Comparison of ENCODE assay signal across 25 cellular contexts in genomic region chr19:2592824-2593223, GRCh38.
DNase-seq lines count a peak whose midpoint lies in the region; ATAC-seq and TF ChIP-seq lines count a peak whose summit lies in the region.
"Had no signal": no experiment of that assay in that cellular context is flagged by ENCODE, and none has a peak within 500 bp of the region (broad histone marks: within the 10 kb centered on the region; RNA-seq: fewer than 3 reads in every experiment).

No MANE protein-coding gene starts in this region.

- TF ChIP-seq POLR2A in suprapubic skin (IDR thresholded peaks at IDR 0.05): no peak

- WGBS in neuronal stem cell (ENCODE audit: extremely low coverage in 2 of 2, insufficient read length in 2 of 2, insufficient replicate concordance in 1 of 2), 2 donors: no CpG with 5 or more reads among the region's 4 CpGs
- 64% methylated on average over 4 of the region's 4 CpGs for WGBS in suprapubic skin

- TF ChIP-seq EP300 in suprapubic skin (IDR thresholded peaks at IDR 0.05): no peak

- peak overlapping the region; percentile 98 for H3K27ac ChIP-seq in 22Rv1
- no peak overlapping the region for H3K27ac ChIP-seq in GM23338 (ENCODE audit: low read depth)
- H3K27ac ChIP-seq in neuronal stem cell (replicated peaks; ENCODE audit: low read length): no peak overlapping the region
- no peak overlapping the region for H3K27ac ChIP-seq in suprapubic skin

- H3K27ac Mint-ChIP-seq in GM23338 (no peak overlapping the region), chondrocyte (ENCODE audit: unreplicated experiment) (peak overlapping the region; percentile 41)
- H3K27ac Mint-ChIP-seq in stimulated activated memory B cell treated with anti-CD40 and anti-IgM and Interleukin-4, amounts not matched to agents 10 μg/mL and 1 μg/mL and 100 μg/mL, for 72 hours: peak overlapping the region; percentile 90

- H3K4me3 Mint-ChIP-seq in GM23338 (no peak overlapping the region), chondrocyte (ENCODE audit: unreplicated experiment) (no peak overlapping the region)
- no peak overlapping the region for H3K4me3 Mint-ChIP-seq in stimulated activated memory B cell treated with anti-CD40 and anti-IgM and Interleukin-4, amounts not matched to agents 10 μg/mL and 1 μg/mL and 100 μg/mL, for 72 hours
- H3K4me3 Mint-ChIP-seq: CD4-positive, alpha-beta memory T cell had no signal

- DNase-seq in GM23338 (ENCODE audit: low spot score) (no peak), chondrocyte (ENCODE audit: low spot score) (peak; percentile 25), neuronal stem cell (ENCODE audit: low spot score) (no peak), suprapubic skin (ENCODE audit: low spot score in 2 of 2) (no peak)
- DNase-seq: C1 segment of cervical spinal cord; CD4-positive, alpha-beta memory T cell; COR-L47; EL; GDM1; H7; KG1; MM.1S; NCI-H1048; NCI-H1417; NCI-H1694; NCI-H2029 treated with DMSO at 0.1 percent for 48 hours; NCI-H446 treated with DMSO at 0.1 percent for 48 hours; NCI-H526; NCI-H82; NK-92 treated with Interleukin-12 subunit alpha and Interleukin-12 subunit beta, amount 100 ng/mL, for 24 hours; PC-3 had no signal

- no peak overlapping the region for H2BK5ac ChIP-seq in neuronal stem cell (ENCODE audit: low read length)

- H3K18ac ChIP-seq in neuronal stem cell (ENCODE audit: low read length): no peak overlapping the region

- H4K20me1 ChIP-seq in GM23338 (replicated peaks; ENCODE audit: insufficient read depth): no peaks in the 10 kb centered on the region

- no peaks in the 10 kb centered on the region for H3K9me2 ChIP-seq in GM23338 (ENCODE audit: insufficient read depth)

- H3K9me3 ChIP-seq in neuronal stem cell (replicated peaks in 1 of 2; ENCODE audit: control insufficient read depth in 2 of 2, insufficient read depth in 1 of 2, low read depth in 1 of 2, low read length in 2 of 2) (no peaks in the 10 kb centered on the region), suprapubic skin (no peaks in the 10 kb centered on the region)

- H2AFZ ChIP-seq in GM23338 (no peak overlapping the region), neuronal stem cell (ENCODE audit: low read length) (no peak overlapping the region)

- H3K23ac ChIP-seq in neuronal stem cell (ENCODE audit: low read depth, low read length, poor library complexity): no peak overlapping the region

- H3K4ac ChIP-seq in neuronal stem cell (ENCODE audit: low read length): no peak overlapping the region

- H3K4me3 ChIP-seq in GM23338: no peak overlapping the region
- H3K4me3 ChIP-seq in neuronal stem cell (ENCODE audit: low read length in 2 of 2): no peak overlapping the region
- no peak overlapping the region for H3K4me3 ChIP-seq in suprapubic skin

- peaks cover 7% of the 10 kb centered on the region; the same call in 1 of the 2 replicates for H3F3A ChIP-seq in GM23338 (replicated peaks; ENCODE audit: low read depth)

- H2BK15ac ChIP-seq in neuronal stem cell (ENCODE audit: low read length): no peak overlapping the region

- H3K4me2 ChIP-seq in GM23338 (peak overlapping the region; percentile 68), neuronal stem cell (ENCODE audit: insufficient read depth, low read length, poor library complexity, severe bottlenecking) (no peak overlapping the region)

- H3K9me3 Mint-ChIP-seq in GM23338 (no peaks in the 10 kb centered on the region), chondrocyte (ENCODE audit: low read depth) (peaks cover 6% of the 10 kb centered on the region)
- H3K9me3 Mint-ChIP-seq in stimulated activated memory B cell treated with anti-CD40 and anti-IgM and Interleukin-4, amounts not matched to agents 10 μg/mL and 1 μg/mL and 100 μg/mL, for 72 hours: peaks cover 11% of the 10 kb centered on the region
- H3K9me3 Mint-ChIP-seq: CD4-positive, alpha-beta memory T cell had no signal

- no peaks in the 10 kb centered on the region for H3K36me3 Mint-ChIP-seq in GM23338 (ENCODE audit: low read depth)
- H3K36me3 Mint-ChIP-seq in chondrocyte (ENCODE audit: low read depth): no peaks in the 10 kb centered on the region
- H3K36me3 Mint-ChIP-seq in stimulated activated memory B cell treated with anti-CD40 and anti-IgM and Interleukin-4, amounts not matched to agents 10 μg/mL and 1 μg/mL and 100 μg/mL, for 72 hours: peaks cover 19% of the 10 kb centered on the region
- H3K36me3 Mint-ChIP-seq: CD4-positive, alpha-beta memory T cell had no signal

- TF ChIP-seq CTCF in 22Rv1 (IDR thresholded peaks at IDR 0.05) (no peak), GM23338 (conservative IDR thresholded peaks at IDR 0.05; ENCODE audit: low read depth in 2 of 2) (no peak), chondrocyte (IDR thresholded peaks at IDR 0.05) (no peak), suprapubic skin (IDR thresholded peaks at IDR 0.05) (no peak)

- no peak overlapping the region for H4K91ac ChIP-seq in neuronal stem cell (ENCODE audit: low read depth, low read length, poor library complexity)

- peaks cover 17% of the 10 kb centered on the region for H3K4me1 Mint-ChIP-seq in GM23338
- peaks cover 27% of the 10 kb centered on the region for H3K4me1 Mint-ChIP-seq in chondrocyte (ENCODE audit: low read depth)
- H3K4me1 Mint-ChIP-seq in stimulated activated memory B cell treated with anti-CD40 and anti-IgM and Interleukin-4, amounts not matched to agents 10 μg/mL and 1 μg/mL and 100 μg/mL, for 72 hours: peaks cover 66% of the 10 kb centered on the region
- H3K4me1 Mint-ChIP-seq: CD4-positive, alpha-beta memory T cell had no signal

- no peaks in the 10 kb centered on the region for H3K79me1 ChIP-seq in neuronal stem cell (ENCODE audit: low read depth, low read length)

- no peak overlapping the region for H3K9ac ChIP-seq in neuronal stem cell (ENCODE audit: low read depth, low read length, poor library complexity)

- no peak for ATAC-seq in GM23338
- no peak for ATAC-seq in stimulated activated memory B cell treated with anti-CD40 and anti-IgM and Interleukin-4, amounts not matched to agents 10 μg/mL and 1 μg/mL and 100 μg/mL, for 72 hours
- no peak for ATAC-seq in GM21423 (IDR thresholded peaks at IDR 0.05; ENCODE audit: unreplicated experiment)
- ATAC-seq: PC-3, SK-N-SH treated with all-trans-retinoic acid at 6 μM for 48 hours had no signal

- H3K4me1 ChIP-seq in GM23338 (ENCODE audit: insufficient read depth): peaks cover 17% of the 10 kb centered on the region
- H3K4me1 ChIP-seq in neuronal stem cell (ENCODE audit: control insufficient read depth in 2 of 2, insufficient read depth in 1 of 2, low read depth in 1 of 2, low read length in 2 of 2): peaks cover 0 to 3% of the 10 kb centered on the region in 2 donors
- no peaks in the 10 kb centered on the region for H3K4me1 ChIP-seq in suprapubic skin

- H3K14ac ChIP-seq in neuronal stem cell (ENCODE audit: low read length): no peak overlapping the region

- no peak overlapping the region for H2BK120ac ChIP-seq in neuronal stem cell (ENCODE audit: low read depth, low read length)

- H3K79me2 ChIP-seq in GM23338 (replicated peaks; ENCODE audit: insufficient read depth): no peaks in the 10 kb centered on the region

- H3K27me3 Mint-ChIP-seq in GM23338 (ENCODE audit: insufficient read depth, low read depth, poor library complexity) (peaks cover 1% of the 10 kb centered on the region), chondrocyte (ENCODE audit: low read depth) (no peaks in the 10 kb centered on the region)
- H3K27me3 Mint-ChIP-seq in stimulated activated memory B cell treated with anti-CD40 and anti-IgM and Interleukin-4, amounts not matched to agents 10 μg/mL and 1 μg/mL and 100 μg/mL, for 72 hours: no peaks in the 10 kb centered on the region

- H2BK12ac ChIP-seq in neuronal stem cell (ENCODE audit: low read length): no peak overlapping the region

- no peak overlapping the region for H4K8ac ChIP-seq in neuronal stem cell (ENCODE audit: low read depth, low read length)

- no peaks in the 10 kb centered on the region for H3K27me3 ChIP-seq in GM23338 (ENCODE audit: insufficient read depth)
- H3K27me3 ChIP-seq in neuronal stem cell (ENCODE audit: control insufficient read depth in 3 of 3, insufficient read depth in 3 of 3, low read depth in 1 of 3, low read length in 3 of 3): peaks cover 0 to 2% (median 0%) of the 10 kb centered on the region in 3 experiments
- H3K27me3 ChIP-seq in suprapubic skin: no peaks in the 10 kb centered on the region

- H2AK5ac ChIP-seq in neuronal stem cell (ENCODE audit: low read depth, low read length): no peak overlapping the region

- no peaks in the 10 kb centered on the region for H3K36me3 ChIP-seq in GM23338 (ENCODE audit: insufficient read depth)
- H3K36me3 ChIP-seq in neuronal stem cell (replicated peaks in 1 of 2; ENCODE audit: control insufficient read depth in 2 of 2, insufficient read depth in 2 of 2, low read length in 2 of 2): no peaks in the 10 kb centered on the region
- H3K36me3 ChIP-seq in suprapubic skin: no peaks in the 10 kb centered on the region

TF ChIP-seq in GM23338, 12 proteins besides CTCF, POLR2A, EP300 and RAD21 (continues in another document):
- TF ChIP-seq JUNB (IDR thresholded peaks at IDR 0.05; ENCODE audit: unreplicated experiment) (no peak), ZNF114 (CRISPR knock-in tag; IDR thresholded peaks at IDR 0.05) (no peak), ZNF331 (CRISPR knock-in tag; IDR thresholded peaks at IDR 0.05; ENCODE audit: low read depth) (no peak), ETS1 (IDR thresholded peaks at IDR 0.05) (no peak), EZH2phosphoT487 (IDR thresholded peaks at IDR 0.05; ENCODE audit: unreplicated experiment) (no peak), POLR2AphosphoS5 (IDR thresholded peaks at IDR 0.05; ENCODE audit: low read depth) (no peak)
